ENCODE assay signal across 10 cellular contexts in the genomic region with DNA sequence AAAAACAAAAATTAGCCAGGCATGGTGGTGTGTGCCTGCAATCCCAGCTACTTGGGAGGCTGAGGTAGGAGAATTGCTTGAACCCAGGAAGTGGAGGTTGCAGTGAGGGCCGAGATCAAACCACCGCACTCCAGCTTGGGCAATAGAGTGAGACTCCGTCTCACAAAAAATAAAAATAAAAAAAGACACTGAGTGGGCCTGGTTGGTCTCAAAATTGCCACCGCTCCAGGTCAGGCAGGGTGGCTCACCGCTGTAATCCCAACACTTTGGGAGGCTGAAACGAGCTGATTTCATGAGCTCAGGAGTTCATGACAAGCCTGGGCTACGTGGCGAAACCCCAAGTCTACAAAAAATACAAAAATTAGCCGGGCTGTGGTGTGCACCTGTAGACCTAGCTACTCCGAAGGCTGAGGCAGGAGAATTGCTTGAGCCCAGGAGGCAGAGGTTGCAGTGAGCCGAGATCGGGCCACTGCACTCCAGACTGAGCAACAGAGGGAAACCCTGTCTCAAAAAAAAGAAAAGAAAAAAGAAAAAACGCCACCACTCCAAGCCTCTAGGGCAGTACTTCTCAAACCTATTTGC. TPM values are rescaled to one million over a fixed set of nuclear protein-coding genes. Genes with fewer than 3 reads are reported as not detected.
DNase-seq lines count a peak whose midpoint lies in the region; ATAC-seq and TF ChIP-seq lines count a peak whose summit lies in the region.
"Had no signal": no experiment of that assay in that cellular context is flagged by ENCODE, and none has a peak within 500 bp of the region (broad histone marks: within the 10 kb centered on the region; RNA-seq: fewer than 3 reads in every experiment).

No MANE protein-coding gene starts in this region.

- in situ Hi-C loops in Panc1 (cut with HindIII; ENCODE audit: low pct_unique_long_range_greater_than_20kb, low sequenced_read_pairs) = no loop called here

- TF ChIP-seq CTCF in DOHH2 (IDR thresholded peaks at IDR 0.05; ENCODE audit: low read depth, low read length, poor library complexity, severe bottlenecking) (no peak), Panc1 (IDR thresholded peaks at IDR 0.05) (no peak), parathyroid adenoma (IDR thresholded peaks at IDR 0.05) (no peak)

- peak overlapping the region; percentile 94 for H3K4me2 ChIP-seq in DOHH2 (ENCODE audit: low read length)
- no peak overlapping the region for H3K4me2 ChIP-seq in parathyroid adenoma (ENCODE audit: low read length)

- DNase-seq in Panc1 (ENCODE audit: low read depth, low spot score) = no peak
- DNase-seq in epithelial cell of prostate (ENCODE audit: low read depth, low spot score) = no peak
- DNase-seq in NAMALWA (ENCODE audit: low spot score) = no peak
- DNase-seq in putamen (ENCODE audit: low spot score) = no peak
- no peak for DNase-seq in Ammon's horn (ENCODE audit: low spot score)

- H3K4me3 ChIP-seq in DOHH2 (ENCODE audit: low read length) (peak overlapping the region; percentile 91), Panc1 (ENCODE audit: low read depth in 2 of 2, low read length in 2 of 2) (peak overlapping the region; percentile 85 to 94), parathyroid adenoma (ENCODE audit: low read depth, low read length) (no peak overlapping the region)

- no peaks in the 10 kb centered on the region for H3K9me2 ChIP-seq in DOHH2 (replicated peaks; ENCODE audit: control insufficient read depth, low read length)

- no TSS peak for BruUV-seq in Panc1 (replicated peaks; lab: Mats Ljungman, UMichigan)

- no peaks in the 10 kb centered on the region for H3K9me3 ChIP-seq in DOHH2 (ENCODE audit: control insufficient read depth, insufficient read depth, low read length)
- no peaks in the 10 kb centered on the region for H3K9me3 ChIP-seq in Panc1 (ENCODE audit: control insufficient read depth, insufficient read depth, low read depth, low read length)
- no peaks in the 10 kb centered on the region for H3K9me3 ChIP-seq in parathyroid adenoma (ENCODE audit: control insufficient read depth, low read length)
- H3K9me3 ChIP-seq: body of pancreas had no signal

- peaks cover 57% of the 10 kb centered on the region for H3K79me2 ChIP-seq in DOHH2 (ENCODE audit: control insufficient read depth, low read length)
- no peaks in the 10 kb centered on the region for H3K79me2 ChIP-seq in parathyroid adenoma

- H3K9ac ChIP-seq in parathyroid adenoma = no peak overlapping the region

- H3F3A ChIP-seq in DOHH2 (ENCODE audit: control insufficient read depth, insufficient read depth) = peaks cover 1% of the 10 kb centered on the region; the same call in 1 of the 2 replicates

- H3K27ac ChIP-seq in DOHH2 (ENCODE audit: low read depth, low read length) (no peak overlapping the region), Panc1 (ENCODE audit: low read length) (peak overlapping the region; percentile 81), epithelial cell of prostate (peak overlapping the region; percentile 89), parathyroid adenoma (peak overlapping the region; percentile 40)

- CTCF ChIA-PET in Panc1 (lab: Charles Lee) = interaction anchor here (0.7 kb wide), 1 partner anchor 105 kb away, joined by 3 read pairs; no protein-coding TSS in a partner anchor

- H3K27me3 ChIP-seq in DOHH2 (ENCODE audit: control insufficient read depth, low read length) (no peaks in the 10 kb centered on the region; the same call in 1 of the 2 replicates), Panc1 (ENCODE audit: control insufficient read depth, insufficient read depth, low read length) (no peaks in the 10 kb centered on the region), parathyroid adenoma (ENCODE audit: control insufficient read depth, insufficient read depth, low read length) (no peaks in the 10 kb centered on the region)
- H3K27me3 ChIP-seq: body of pancreas had no signal

- intact Hi-C loops in Panc1 (cut with micrococcal nuclease; ENCODE audit: unreplicated experiment) = no loop called here

- POLR2A ChIA-PET in Panc1 (lab: Charles Lee) = no interaction called here

- H3K4me1 ChIP-seq in DOHH2 (ENCODE audit: control insufficient read depth, low read length) (peaks cover 37% of the 10 kb centered on the region), Panc1 (ENCODE audit: control insufficient read depth, insufficient read depth, low read length) (peaks cover 14% of the 10 kb centered on the region; the same call in 1 of the 2 replicates), parathyroid adenoma (no peaks in the 10 kb centered on the region)

- ATAC-seq in Panc1 (no peak), HG03565 (IDR thresholded peaks at IDR 0.05; ENCODE audit: unreplicated experiment) (no peak)
- ATAC-seq: body of pancreas had no signal

- H3K36me3 ChIP-seq in DOHH2 (ENCODE audit: control insufficient read depth, low read length) (peaks cover 8% of the 10 kb centered on the region; the same call in 1 of the 2 replicates), Panc1 (ENCODE audit: control insufficient read depth, insufficient read depth, low read length) (no peaks in the 10 kb centered on the region; the same call in 1 of the 2 replicates), parathyroid adenoma (ENCODE audit: control insufficient read depth, insufficient read depth, low read length) (no peaks in the 10 kb centered on the region)

- H2AFZ ChIP-seq in parathyroid adenoma = no peak overlapping the region

- peaks cover 4% of the 10 kb centered on the region; the same call in 1 of the 2 replicates for H4K20me1 ChIP-seq in DOHH2 (ENCODE audit: control insufficient read depth, insufficient read depth, low read depth, low read length)

RNA-seq across cellular contexts. Expression of gene STK10, which starts 1.8 kb away (rescaled TPM):
- 34.9 TPM for total RNA-seq in Panc1 (2021; ENCODE audit: unreplicated experiment)
- polyA plus RNA-seq in Panc1 (2012; ENCODE audit: insufficient read length) = 47.7 TPM

RNA-seq across cellular contexts. Expression of gene EFCAB9, which starts 7.8 kb away (rescaled TPM):
- total RNA-seq in Panc1 (2021; ENCODE audit: unreplicated experiment) = not detected
- polyA plus RNA-seq in Panc1 (2012; ENCODE audit: insufficient read length) = not detected
- total RNA-seq: body of pancreas, pulmonary artery endothelial cell had no signal
